In the genomic region with DNA sequence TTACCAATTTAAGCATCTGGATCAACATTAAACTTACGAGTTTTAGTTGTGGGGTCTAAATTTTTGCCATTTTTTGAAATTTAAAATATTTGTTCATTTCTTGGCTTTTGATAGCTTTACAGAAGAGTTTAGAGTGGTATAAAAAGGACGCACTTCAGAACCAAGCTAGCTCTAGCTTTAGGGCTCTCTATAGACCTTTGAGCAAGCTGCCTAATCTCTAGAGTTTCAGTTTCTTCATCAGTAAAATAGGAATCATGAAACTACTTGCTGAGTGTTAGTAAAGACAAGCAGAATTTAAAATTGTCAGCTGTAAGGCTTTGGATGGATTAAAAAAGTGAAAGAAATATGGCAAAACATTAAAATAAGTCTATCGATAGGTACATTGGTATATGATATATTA, we compare ENCODE assay signal across 25 cellular contexts.
"Had no signal": no experiment of that assay in that cellular context is flagged by ENCODE, and none has a peak within 500 bp of the region (broad histone marks: within the 10 kb centered on the region; RNA-seq: fewer than 3 reads in every experiment).

No MANE protein-coding gene starts in this region.

- H3K4me2 ChIP-seq: hepatocyte had no signal

- H2AFZ ChIP-seq: hepatocyte had no signal

- ATAC-seq: effector memory CD8-positive, alpha-beta T cell; esophagus mucosa; foreskin keratinocyte; gastrocnemius medialis; gastroesophageal sphincter; heart left ventricle; heart right ventricle had no signal

- H3K36me3 ChIP-seq: colonic mucosa, esophagus muscularis mucosa, esophagus squamous epithelium, gastrocnemius medialis, gastroesophageal sphincter, heart left ventricle, heart right ventricle had no signal

- H3K27me3 ChIP-seq: colonic mucosa, esophagus muscularis mucosa, esophagus squamous epithelium, foreskin keratinocyte, gastrocnemius medialis, heart left ventricle, heart right ventricle, hepatocyte had no signal

- H3K4me3 ChIP-seq: colonic mucosa, coronary artery, dorsolateral prefrontal cortex, esophagus muscularis mucosa, esophagus squamous epithelium, gastrocnemius medialis, gastroesophageal sphincter, heart left ventricle, heart right ventricle, hepatocyte had no signal

- H3K4me1 ChIP-seq: colonic mucosa, esophagus muscularis mucosa, esophagus squamous epithelium, foreskin keratinocyte, gastrocnemius medialis, gastroesophageal sphincter, heart left ventricle, heart right ventricle had no signal

- DNase-seq: colonic mucosa; cortex of kidney; dermis blood vessel endothelial cell; dorsolateral prefrontal cortex; effector CD4-positive, alpha-beta T cell; effector CD8-positive, alpha-beta T cell; effector memory CD4-positive, alpha-beta T cell; effector memory CD8-positive, alpha-beta T cell; endodermal cell; erythroblast; esophagus squamous epithelium; foreskin fibroblast; foreskin keratinocyte; foreskin melanocyte; gastrocnemius medialis; glutamatergic neuron; head of caudate nucleus; heart left ventricle; heart right ventricle had no signal

- H3K79me2 ChIP-seq: hepatocyte had no signal

- H3K9me3 ChIP-seq: colonic mucosa, esophagus muscularis mucosa, esophagus squamous epithelium, gastrocnemius medialis, gastroesophageal sphincter, heart left ventricle, heart right ventricle had no signal

- H3K27ac ChIP-seq: colonic mucosa, coronary artery, dorsolateral prefrontal cortex, epithelial cell of prostate, esophagus muscularis mucosa, esophagus squamous epithelium, foreskin keratinocyte, gastrocnemius medialis, gastroesophageal sphincter, heart left ventricle, heart right ventricle, hepatocyte had no signal
